Comparison of ENCODE assay signal across 16 cellular contexts in the genomic region with DNA sequence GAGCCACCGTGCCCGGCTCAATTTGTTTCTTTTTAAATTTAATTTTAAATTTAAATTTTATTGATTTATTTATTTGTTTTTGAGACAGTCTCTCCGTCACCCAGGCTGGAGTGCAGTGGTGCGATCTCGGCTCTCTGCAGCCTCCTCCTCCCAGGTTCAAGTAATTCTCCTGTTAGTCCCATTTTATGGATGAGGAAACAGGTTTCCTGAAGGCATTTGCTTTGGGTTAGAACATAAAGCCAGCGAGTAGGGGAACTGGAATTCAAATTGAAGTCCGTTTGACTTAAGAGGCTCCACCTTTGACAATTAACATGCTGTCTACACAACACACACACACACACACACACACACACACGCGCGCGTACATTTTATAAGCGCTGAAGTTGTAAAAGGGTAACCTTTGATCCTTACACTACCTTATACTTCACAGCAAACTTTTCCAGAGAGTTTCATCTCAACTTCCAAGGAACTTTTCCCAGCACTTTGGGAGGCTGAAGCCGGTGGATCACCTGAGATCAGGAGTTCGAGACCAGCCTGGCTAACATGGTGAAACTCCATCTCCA.
DNase-seq lines count a peak whose midpoint lies in the region; ATAC-seq and TF ChIP-seq lines count a peak whose summit lies in the region.
"Had no signal": no experiment of that assay in that cellular context is flagged by ENCODE, and none has a peak within 500 bp of the region (broad histone marks: within the 10 kb centered on the region; RNA-seq: fewer than 3 reads in every experiment).

No MANE protein-coding gene starts in this region.

- H3K27me3 Mint-ChIP-seq in activated CD8-positive, alpha-beta memory T cell treated with anti-CD3 and anti-CD28 coated beads, Interleukin-2, amount 10 ng/mL, durations not matched to agents 7 days and 5 days, result no peaks in the 10 kb centered on the region
- no peaks in the 10 kb centered on the region for H3K27me3 Mint-ChIP-seq in activated naive CD8-positive, alpha-beta T cell treated with anti-CD3 and anti-CD28 coated beads, Interleukin-2, amount 10 ng/mL, durations not matched to agents 7 days and 5 days

- CTCF ChIA-PET in activated CD8-positive, alpha-beta memory T cell treated with anti-CD3 and anti-CD28 coated beads, Interleukin-2, amount 10 ng/mL, durations not matched to agents 7 days and 5 days (lab: Charles Lee), result interaction anchor here (0.6 to 2.4 kb wide), 2 partner anchors 28 to 62 kb away, joined by 3 to 9 read pairs; no protein-coding TSS in a partner anchor

- H3K27me3 ChIP-seq in neutrophil, result no peaks in the 10 kb centered on the region
- H3K27me3 ChIP-seq: cardiac muscle cell, SJSA1 had no signal

- H3K27ac Mint-ChIP-seq in activated CD8-positive, alpha-beta memory T cell treated with anti-CD3 and anti-CD28 coated beads, Interleukin-2, amount 10 ng/mL, durations not matched to agents 7 days and 5 days, result peak overlapping the region; percentile 91
- peak overlapping the region; percentile 97 for H3K27ac Mint-ChIP-seq in activated naive CD8-positive, alpha-beta T cell treated with anti-CD3 and anti-CD28 coated beads, Interleukin-2, amount 10 ng/mL, durations not matched to agents 7 days and 5 days
- H3K27ac Mint-ChIP-seq: H9 had no signal

- peaks cover 73% of the 10 kb centered on the region for H3K4me1 Mint-ChIP-seq in activated CD8-positive, alpha-beta memory T cell treated with anti-CD3 and anti-CD28 coated beads, Interleukin-2, amount 10 ng/mL, durations not matched to agents 7 days and 5 days
- H3K4me1 Mint-ChIP-seq in activated naive CD8-positive, alpha-beta T cell treated with anti-CD3 and anti-CD28 coated beads, Interleukin-2, amount 10 ng/mL, durations not matched to agents 7 days and 5 days, result peaks cover 67% of the 10 kb centered on the region

- H3K9me3 ChIP-seq in neutrophil, result no peaks in the 10 kb centered on the region
- H3K9me3 ChIP-seq: SJSA1 had no signal

- peaks cover 3% of the 10 kb centered on the region for H3K9me3 Mint-ChIP-seq in activated CD8-positive, alpha-beta memory T cell treated with anti-CD3 and anti-CD28 coated beads, Interleukin-2, amount 10 ng/mL, durations not matched to agents 7 days and 5 days (ENCODE audit: low read depth)
- H3K9me3 Mint-ChIP-seq in activated naive CD8-positive, alpha-beta T cell treated with anti-CD3 and anti-CD28 coated beads, Interleukin-2, amount 10 ng/mL, durations not matched to agents 7 days and 5 days, result peaks cover 6% of the 10 kb centered on the region
- H3K9me3 Mint-ChIP-seq: H9 had no signal

- no peak for DNase-seq in activated CD8-positive, alpha-beta memory T cell treated with anti-CD3 and anti-CD28 coated beads, Interleukin-2, amount 10 ng/mL, durations not matched to agents 7 days and 5 days
- DNase-seq in activated CD8-positive, alpha-beta memory T cell treated with anti-CD3 and anti-CD28 coated beads, Interleukin-2, amount 50 U/mL, for 4 hours, result no peak
- DNase-seq in HuH-7 (ENCODE audit: low spot score) (peak; percentile 47), foreskin melanocyte (no peak), NCI-H1694 treated with DMSO at 0.1 percent for 48 hours (lab: John Stamatoyannopoulos, UW) (no peak), DMS79 treated with DMSO at 0.1 percent for 48 hours (lab: John Stamatoyannopoulos, UW) (no peak)
- DNase-seq in activated naive CD8-positive, alpha-beta T cell treated with anti-CD3 and anti-CD28 coated beads, Interleukin-2, amount 10 ng/mL, durations not matched to agents 7 days and 5 days, result no peak
- DNase-seq: H9, kidney, NCI-H187, NCI-H446 treated with DMSO at 0.1 percent for 48 hours, occipital lobe, right cardiac atrium had no signal

- no peak for ATAC-seq in activated CD8-positive, alpha-beta memory T cell treated with anti-CD3 and anti-CD28 coated beads, Interleukin-2, amount 10 ng/mL, durations not matched to agents 7 days and 5 days
- ATAC-seq in activated naive CD8-positive, alpha-beta T cell treated with anti-CD3 and anti-CD28 coated beads, Interleukin-2, amount 10 ng/mL, durations not matched to agents 7 days and 5 days (ENCODE audit: low read depth), result no peak
- ATAC-seq: right cardiac atrium had no signal

- POLR2A ChIA-PET in activated naive CD8-positive, alpha-beta T cell treated with anti-CD3 and anti-CD28 coated beads, Interleukin-2, amount 10 ng/mL, durations not matched to agents 7 days and 5 days (lab: Charles Lee), result interaction anchor here (2.3 kb wide), 1 partner anchor 88 kb away, joined by 10 read pairs; no protein-coding TSS in a partner anchor

- H3K4me1 ChIP-seq in neutrophil (ENCODE audit: control insufficient read depth in 1 of 2, insufficient read depth in 1 of 2, low read depth in 1 of 2, low read length in 1 of 2), result peaks cover 82 to 85% of the 10 kb centered on the region in 2 experiments

- H3K36me3 ChIP-seq in neutrophil, result no peaks in the 10 kb centered on the region
- H3K36me3 ChIP-seq: cardiac muscle cell, SJSA1 had no signal

- peak overlapping the region in 1 of 2 experiments; percentile 37 for H3K4me3 ChIP-seq in neutrophil (ENCODE audit: low read depth in 1 of 2, low read length in 1 of 2)
- H3K4me3 ChIP-seq: cardiac muscle cell, SJSA1 had no signal

- no peak for TF ChIP-seq CTCF in neutrophil (IDR thresholded peaks at IDR 0.05)

- H3K36me3 Mint-ChIP-seq in activated CD8-positive, alpha-beta memory T cell treated with anti-CD3 and anti-CD28 coated beads, Interleukin-2, amount 10 ng/mL, durations not matched to agents 7 days and 5 days, result peaks cover 20% of the 10 kb centered on the region
- H3K36me3 Mint-ChIP-seq in activated naive CD8-positive, alpha-beta T cell treated with anti-CD3 and anti-CD28 coated beads, Interleukin-2, amount 10 ng/mL, durations not matched to agents 7 days and 5 days, result peaks cover 18% of the 10 kb centered on the region

- H3K27ac ChIP-seq in neutrophil, result peak overlapping the region; percentile 91
- H3K27ac ChIP-seq: cardiac muscle cell, SJSA1 had no signal

- H3K4me3 Mint-ChIP-seq in activated CD8-positive, alpha-beta memory T cell treated with anti-CD3 and anti-CD28 coated beads, Interleukin-2, amount 10 ng/mL, durations not matched to agents 7 days and 5 days, result no peak overlapping the region
- H3K4me3 Mint-ChIP-seq in activated naive CD8-positive, alpha-beta T cell treated with anti-CD3 and anti-CD28 coated beads, Interleukin-2, amount 10 ng/mL, durations not matched to agents 7 days and 5 days, result peak overlapping the region; percentile 87
- H3K4me3 Mint-ChIP-seq: H9 had no signal
